Comparison of ENCODE assay signal across 21 cellular contexts in the genomic region with DNA sequence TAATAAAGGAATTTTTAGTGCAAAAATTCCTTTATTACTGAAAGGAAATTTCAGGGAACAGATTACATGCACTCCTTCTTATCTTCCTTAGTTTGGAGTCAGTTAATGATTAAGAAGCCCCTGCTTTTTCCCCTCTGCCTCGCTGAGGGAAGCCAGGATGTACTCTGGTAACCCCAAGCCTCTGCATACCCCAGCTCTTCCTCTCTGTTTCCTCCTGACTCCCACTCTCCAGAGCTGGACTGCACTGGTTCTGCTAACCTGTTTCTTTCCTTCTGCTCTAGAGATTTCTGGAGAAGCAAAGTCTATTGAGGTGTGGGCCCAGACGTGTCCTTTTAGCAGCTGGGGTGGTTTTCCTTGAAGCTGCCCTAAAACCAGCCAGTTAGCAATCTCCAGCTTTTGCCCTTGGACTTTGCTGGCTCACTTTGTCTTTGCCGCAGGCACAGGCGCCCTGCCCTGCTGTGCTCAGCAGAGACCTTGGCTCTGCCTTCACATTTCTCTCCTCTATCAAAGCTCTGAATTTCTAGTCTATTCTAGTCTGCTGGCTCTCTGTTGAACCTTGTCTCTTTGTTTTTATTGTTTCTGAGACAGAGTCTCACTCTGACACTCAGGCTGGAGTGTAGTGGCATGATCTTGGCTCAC.
DNase-seq lines count a peak whose midpoint lies in the region; ATAC-seq, FAIRE-seq and TF ChIP-seq lines count a peak whose summit lies in the region.
"Had no signal": no experiment of that assay in that cellular context is flagged by ENCODE, and none has a peak within 500 bp of the region (broad histone marks: within the 10 kb centered on the region; RNA-seq: fewer than 3 reads in every experiment).

No MANE protein-coding gene starts in this region.

- H3K9me3 Mint-ChIP-seq in nephron progenitor cell: no peaks in the 10 kb centered on the region
- H3K9me3 Mint-ChIP-seq: CD14-positive monocyte; stimulated activated effector memory CD8-positive, alpha-beta T cell treated with anti-CD3 and anti-CD28 coated beads, Interleukin-12 subunit alpha, Interleukin-12 subunit beta, amount 100 ng/mL, for 72 hours had no signal

- H3K79me2 ChIP-seq in GM23248 (ENCODE audit: insufficient read depth): no peaks in the 10 kb centered on the region

- H3K9me2 ChIP-seq in GM23248 (ENCODE audit: insufficient read depth): no peaks in the 10 kb centered on the region

- no peaks in the 10 kb centered on the region for H4K20me1 ChIP-seq in GM23248 (ENCODE audit: insufficient read depth)

- H3K27ac Mint-ChIP-seq in nephron progenitor cell: peak overlapping the region; percentile 16
- H3K27ac Mint-ChIP-seq: CD14-positive monocyte; stimulated activated effector memory CD8-positive, alpha-beta T cell treated with anti-CD3 and anti-CD28 coated beads, Interleukin-12 subunit alpha, Interleukin-12 subunit beta, amount 100 ng/mL, for 72 hours had no signal

- H3K27me3 ChIP-seq in GM23248 (replicated peaks; ENCODE audit: insufficient read depth): no peaks in the 10 kb centered on the region
- H3K27me3 ChIP-seq: neutrophil had no signal

- no peak for TF ChIP-seq EP300 in A549 (IDR thresholded peaks at IDR 0.05)

- no peak overlapping the region for H3K4me3 Mint-ChIP-seq in nephron progenitor cell
- H3K4me3 Mint-ChIP-seq: stimulated activated effector memory CD8-positive, alpha-beta T cell treated with anti-CD3 and anti-CD28 coated beads, Interleukin-12 subunit alpha, Interleukin-12 subunit beta, amount 100 ng/mL, for 72 hours had no signal

- POLR2A ChIA-PET in A549 (lab: Yijun Ruan, JAX): no interaction called here

- H3K27me3 Mint-ChIP-seq in nephron progenitor cell (ENCODE audit: low read depth, poor library complexity): peaks cover 2% of the 10 kb centered on the region

- no peak for TF ChIP-seq RAD21 in A549 (conservative IDR thresholded peaks at IDR 0.05 in 1 of 2, IDR thresholded peaks at IDR 0.05 in 1 of 2)

- intact Hi-C loops in left ventricle myocardium superior (cut with micrococcal nuclease): no loop called here

- H3K4me3 ChIP-seq in A549 (no peak overlapping the region), GM23248 (no peak overlapping the region)
- H3K4me3 ChIP-seq: lung, smooth muscle cell had no signal

- peaks cover 37% of the 10 kb centered on the region for H3K4me1 Mint-ChIP-seq in nephron progenitor cell

- DNase-seq in A549 (ENCODE audit: low read depth in 1 of 2, low spot score in 1 of 2) (no peak), cerebellum (ENCODE audit: low spot score) (peak; percentile 17), left ventricle myocardium superior (peak; percentile 58), nephron progenitor cell (no peak), GM23248 (no peak)
- no peak for DNase-seq in activated naive CD4-positive, alpha-beta T cell treated with anti-CD3 and anti-CD28 coated beads, Interleukin-2, amount 50 U/mL, for 16 hours
- DNase-seq: activated CD4-positive, alpha-beta T cell treated with anti-CD3 and anti-CD28 coated beads, Interleukin-2, amount 50 U/mL, for 48 hours; activated T-cell treated with anti-CD3 and anti-CD28 coated beads, Interleukin-2, amount 50 U/mL, for 48 hours; DMS79; NCI-H2029; NCI-H526 had no signal

- no peaks in the 10 kb centered on the region; the same call in 2 of the 3 replicates for H3K9me3 ChIP-seq in A549
- no peaks in the 10 kb centered on the region for H3K9me3 ChIP-seq in GM23248 (ENCODE audit: low read depth)
- H3K9me3 ChIP-seq: neutrophil had no signal

- peak overlapping the region; percentile 9 to 67; a peak in 5 of 6 replicates for H3K27ac ChIP-seq in A549
- no peak overlapping the region for H3K27ac ChIP-seq in GM23248
- H3K27ac ChIP-seq: neutrophil had no signal

- CTCF ChIA-PET in A549 (lab: Yijun Ruan, JAX): interaction anchor here (0.6 to 1.5 kb wide), 2 partner anchors 10 to 79 kb away, joined by 3 read pairs; no protein-coding TSS in a partner anchor

- no peak for TF ChIP-seq POLR2A in A549 (IDR thresholded peaks at IDR 0.05; ENCODE audit: low read length)

- no peak overlapping the region for H2AFZ ChIP-seq in GM23248

- H3K4me1 ChIP-seq in A549 (peaks cover 27% of the 10 kb centered on the region), GM23248 (ENCODE audit: insufficient read depth) (peaks cover 10% of the 10 kb centered on the region)

- in situ Hi-C loops in GM23248 (cut with MboI): no loop called here

- H3K36me3 ChIP-seq in GM23248 (ENCODE audit: low read depth): no peaks in the 10 kb centered on the region
- H3K36me3 ChIP-seq: neutrophil had no signal

- FAIRE-seq in A549 (lab: Jason Lieb, UNC): no peak
- FAIRE-seq: A204.1, HTR-8/SVneo had no signal

- H3K4me2 ChIP-seq in A549 (peak overlapping the region; percentile 40), GM23248 (ENCODE audit: unreplicated experiment) (no peak overlapping the region)

- H3F3A ChIP-seq in GM23248 (ENCODE audit: insufficient read depth): peaks cover 7% of the 10 kb centered on the region

- no peak overlapping the region for H3K9ac ChIP-seq in GM23248

- peak; percentile 43 to 59; a peak in 3 of 6 replicates for ATAC-seq in A549
- peak; percentile 93 for ATAC-seq in left ventricle myocardium superior
- no peak for ATAC-seq in HG02973 (IDR thresholded peaks at IDR 0.05; ENCODE audit: unreplicated experiment)
- no peak for ATAC-seq in HG03565 (IDR thresholded peaks at IDR 0.05; ENCODE audit: unreplicated experiment)
- ATAC-seq: SK-N-SH treated with all-trans-retinoic acid at 6 μM for 48 hours; stimulated activated effector memory CD8-positive, alpha-beta T cell treated with anti-CD3 and anti-CD28 coated beads, Interleukin-12 subunit alpha, Interleukin-12 subunit beta, amount 100 ng/mL, for 72 hours had no signal

- TF ChIP-seq CTCF in A549 (IDR thresholded peaks at IDR 0.05): no peak
- no peak for TF ChIP-seq CTCF in nephron progenitor cell (IDR thresholded peaks at IDR 0.05)

- 33% methylated on average over 4 of the region's 4 CpGs for WGBS in A549 (ENCODE audit: missing lambda C conversion rate)
- 78 to 85% methylated on average over 4 of the region's 4 CpGs for WGBS in GM23248 (ENCODE audit: low coverage in 1 of 2, low lambda C conversion rate in 2 of 2, missing lambda C conversion rate in 2 of 2), 2 experiments

- no peaks in the 10 kb centered on the region for H3K36me3 Mint-ChIP-seq in nephron progenitor cell (ENCODE audit: low read depth)
- H3K36me3 Mint-ChIP-seq: CD14-positive monocyte; stimulated activated effector memory CD8-positive, alpha-beta T cell treated with anti-CD3 and anti-CD28 coated beads, Interleukin-12 subunit alpha, Interleukin-12 subunit beta, amount 100 ng/mL, for 72 hours had no signal

TF ChIP-seq in A549, 52 proteins besides CTCF, POLR2A, EP300 and RAD21:
- TF ChIP-seq EHMT2 (IDR thresholded peaks at IDR 0.05; ENCODE audit: low read depth) (no peak), HOXB5 (CRISPR knock-in tag; IDR thresholded peaks at IDR 0.05) (no peak), CHD4 (IDR thresholded peaks at IDR 0.05; ENCODE audit: borderline replicate concordance) (no peak)

Comparison
In these comparisons a context has a peak if more than half of its experiments do, and no peak if none do; other contexts are left out.
1. ATAC-seq: peak in A549 (2 of 2) and left ventricle myocardium superior (single experiment); none in HG02973 (single experiment) and HG03565 (single experiment).
2. DNase-seq: peak in cerebellum (single experiment) and left ventricle myocardium superior (single experiment); none in A549 (0 of 2), nephron progenitor cell (single experiment), GM23248 (single experiment) and activated naive CD4-positive, alpha-beta T cell treated with anti-CD3 and anti-CD28 coated beads, Interleukin-2, amount 50 U/mL, for 16 hours (single experiment).